In genomic region chr3:180330440-180330839, GRCh38 we compare ENCODE assay signal across 33 cellular contexts.
"Had no signal": no experiment of that assay in that cellular context is flagged by ENCODE, and none has a peak within 500 bp of the region (broad histone marks: within the 10 kb centered on the region; RNA-seq: fewer than 3 reads in every experiment).

No MANE protein-coding gene starts in this region.

- H3K27me3 ChIP-seq: adrenal gland, body of pancreas, brain microvascular endothelial cell, breast epithelium had no signal

- H3K36me3 ChIP-seq: adrenal gland, brain microvascular endothelial cell, breast epithelium had no signal

- FAIRE-seq: astrocyte, TTC549 had no signal

- H3K27ac ChIP-seq: adrenal gland, body of pancreas, brain microvascular endothelial cell, breast epithelium, VCaP had no signal

- H3K9me3 ChIP-seq: adrenal gland, body of pancreas, breast epithelium had no signal

- ATAC-seq: activated CD8-positive, alpha-beta T cell treated with anti-CD3 and anti-CD28 coated beads for 36 hours; activated naive CD4-positive, alpha-beta T cell treated with anti-CD3 and anti-CD28 coated beads, Interleukin-2, amount 50 U/mL, for 72 hours; activated T-cell treated with anti-CD3 and anti-CD28 coated beads, Interleukin-2, amount 50 U/mL, for 4 hours; activated T-cell treated with anti-CD3 and anti-CD28 coated beads, Interleukin-2, amount 50 U/mL, for 72 hours; activated T-helper 17 cell treated with anti-CD3 and anti-CD28 coated beads, Interleukin-2, amount 50 U/mL, for 72 hours; body of pancreas had no signal

- DNase-seq: activated B cell treated with CpG ODN at 0.5 μM for 24 hours; activated CD4-positive, alpha-beta memory T cell treated with anti-CD3 and anti-CD28 coated beads for 36 hours; activated CD4-positive, alpha-beta T cell treated with anti-CD3 and anti-CD28 coated beads for 4 hours; activated CD4-positive, alpha-beta T cell treated with anti-CD3 and anti-CD28 coated beads, Interleukin-2, amount 10 ng/mL, durations not matched to agents 24 days and 14 days; activated CD4-positive, alpha-beta T cell treated with anti-CD3 and anti-CD28 coated beads, Interleukin-2, amount 50 U/mL, for 1 hour; activated CD4-positive, alpha-beta T cell treated with anti-CD3 and anti-CD28 coated beads, Interleukin-2, amount 50 U/mL, for 4 hours; activated CD4-positive, CD25-positive, alpha-beta regulatory T cell treated with anti-CD3 and anti-CD28 coated beads, Interleukin-2, amount 50 U/mL, for 72 hours; activated CD8-positive, alpha-beta memory T cell treated with anti-CD3 and anti-CD28 coated beads, Interleukin-2, amount 50 U/mL, for 4 hours; activated CD8-positive, alpha-beta T cell treated with anti-CD3 and anti-CD28 coated beads for 36 hours; activated effector memory CD4-positive, alpha-beta T cell treated with anti-CD3 and anti-CD28 coated beads, Interleukin-2, amount 50 U/mL, for 16 hours; activated gamma-delta T cell treated with Interleukin-2 at 50 U/mL for 16 hours; activated naive CD4-positive, alpha-beta T cell; activated naive CD4-positive, alpha-beta T cell treated with anti-CD3 and anti-CD28 coated beads for 36 hours; activated naive CD4-positive, alpha-beta T cell treated with anti-CD3 and anti-CD28 coated beads, Interleukin-2, amount 50 U/mL, for 16 hours; activated naive CD8-positive, alpha-beta T cell treated with anti-CD3 and anti-CD28 coated beads for 36 hours; activated T-cell treated with anti-CD3 and anti-CD28 coated beads for 4 hours; activated T-cell treated with anti-CD3 and anti-CD28 coated beads, Interleukin-2, amount 50 U/mL, for 1 hour; activated T-cell treated with anti-CD3 and anti-CD28 coated beads, Interleukin-2, amount 50 U/mL, for 4 hours; activated T-cell treated with anti-CD3 and anti-CD28 coated beads, Interleukin-2, amount 50 U/mL, for 72 hours; adrenal gland; amniotic stem cell; aorta; body of pancreas; brain microvascular endothelial cell; central memory CD4-positive, alpha-beta T cell; T-helper 2 cell; T-helper 9 cell had no signal

- H3K4me3 ChIP-seq: adrenal gland, body of pancreas, breast epithelium had no signal

- H3K4me1 ChIP-seq: adrenal gland, body of pancreas, breast epithelium had no signal
